In the genomic region with DNA sequence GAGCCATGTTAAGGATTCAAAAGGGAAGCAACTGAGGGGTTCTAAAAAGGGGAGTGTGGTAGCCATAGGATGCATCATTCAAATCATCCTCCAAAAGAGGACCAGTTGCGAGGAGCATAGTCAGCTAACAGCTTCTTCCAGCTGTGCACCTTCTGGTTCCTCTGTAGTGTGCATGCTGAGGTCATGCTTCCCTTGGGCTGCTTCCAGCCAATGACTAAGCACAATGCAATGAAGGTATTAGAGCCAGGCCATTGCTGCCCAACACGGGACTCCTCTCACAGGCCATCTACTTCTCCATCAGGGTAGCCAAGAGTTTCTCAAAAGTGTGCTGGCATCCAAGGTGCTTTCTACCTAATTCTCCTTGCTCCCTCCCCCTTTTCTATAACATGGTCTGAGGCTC, we compare ENCODE assay signal across 16 cellular contexts.
A peak's percentile ranks its signal among the peaks of the same experiment; 100 is the strongest.
DNase-seq lines count a peak whose midpoint lies in the region; ATAC-seq and TF ChIP-seq lines count a peak whose summit lies in the region.
"Had no signal": no experiment of that assay in that cellular context is flagged by ENCODE, and none has a peak within 500 bp of the region (broad histone marks: within the 10 kb centered on the region; RNA-seq: fewer than 3 reads in every experiment).

No MANE protein-coding gene starts in this region.

- ATAC-seq in activated CD8-positive, alpha-beta memory T cell treated with anti-CD3 and anti-CD28 coated beads, Interleukin-2, amount 10 ng/mL, durations not matched to agents 7 days and 5 days, result no peak
- ATAC-seq: stimulated activated naive B cell treated with anti-CD40 and anti-IgM and Interleukin-4, amounts not matched to agents 10 μg/mL and 1 μg/mL and 100 μg/mL, for 72 hours had no signal

- peak; percentile 19 for DNase-seq in GM03348 (ENCODE audit: low spot score)
- DNase-seq in NCI-H460 (ENCODE audit: extremely low read depth, low read depth), result peak; percentile 26
- peak; percentile 83 for DNase-seq in choroid plexus epithelial cell (ENCODE audit: low read depth)
- DNase-seq in lung microvascular endothelial cell (ENCODE audit: low read depth in 2 of 2), result peak; percentile 1 to 72
- no peak for DNase-seq in uterus
- DNase-seq in activated CD4-positive, alpha-beta T cell treated with anti-CD3 and anti-CD28 coated beads, Interleukin-2, amount 50 U/mL, for 1 hour, result no peak
- no peak for DNase-seq in activated T-cell treated with anti-CD3 and anti-CD28 coated beads for 4 hours
- DNase-seq in activated CD8-positive, alpha-beta memory T cell treated with anti-CD3 and anti-CD28 coated beads, Interleukin-2, amount 10 ng/mL, durations not matched to agents 7 days and 5 days, result no peak
- DNase-seq: activated B cell treated with CpG ODN at 0.5 μM for 24 hours; activated effector memory CD4-positive, alpha-beta T cell treated with anti-CD3 and anti-CD28 coated beads, Interleukin-2, amount 50 U/mL, for 16 hours; cortex of kidney; DND-41; GOT3; NCI-H146; stimulated activated naive B cell treated with anti-CD40 and anti-IgM and Interleukin-4, amounts not matched to agents 10 μg/mL and 1 μg/mL and 100 μg/mL, for 72 hours had no signal

- H3K36me3 Mint-ChIP-seq in activated CD8-positive, alpha-beta memory T cell treated with anti-CD3 and anti-CD28 coated beads, Interleukin-2, amount 10 ng/mL, durations not matched to agents 7 days and 5 days, result peaks cover 16% of the 10 kb centered on the region

- CTCF ChIA-PET in activated CD8-positive, alpha-beta memory T cell treated with anti-CD3 and anti-CD28 coated beads, Interleukin-2, amount 10 ng/mL, durations not matched to agents 7 days and 5 days (lab: Charles Lee), result no interaction called here

- TF ChIP-seq CTCF in choroid plexus epithelial cell (conservative IDR thresholded peaks at IDR 0.05; ENCODE audit: low read depth, low read length), result no peak
- no peak for TF ChIP-seq CTCF in uterus (IDR thresholded peaks at IDR 0.05)

- no peaks in the 10 kb centered on the region for H3K36me3 ChIP-seq in uterus

- H3K9me3 Mint-ChIP-seq in activated CD8-positive, alpha-beta memory T cell treated with anti-CD3 and anti-CD28 coated beads, Interleukin-2, amount 10 ng/mL, durations not matched to agents 7 days and 5 days (ENCODE audit: low read depth), result peaks cover 6% of the 10 kb centered on the region
- H3K9me3 Mint-ChIP-seq: activated B cell treated with CpG ODN at 0.5 μM for 24 hours; stimulated activated naive B cell treated with anti-CD40 and anti-IgM and Interleukin-4, amounts not matched to agents 10 μg/mL and 1 μg/mL and 100 μg/mL, for 72 hours had no signal

- TF ChIP-seq POLR2A in uterus (IDR thresholded peaks at IDR 0.05), result no peak

- no peaks in the 10 kb centered on the region for H3K4me1 ChIP-seq in uterus

- peaks cover 20% of the 10 kb centered on the region for H3K27me3 Mint-ChIP-seq in activated CD8-positive, alpha-beta memory T cell treated with anti-CD3 and anti-CD28 coated beads, Interleukin-2, amount 10 ng/mL, durations not matched to agents 7 days and 5 days

- intact Hi-C loops in uterus (cut with DNase I; ENCODE audit: low total_unique reads), result no loop called here

- no peak overlapping the region for H3K4me3 Mint-ChIP-seq in activated CD8-positive, alpha-beta memory T cell treated with anti-CD3 and anti-CD28 coated beads, Interleukin-2, amount 10 ng/mL, durations not matched to agents 7 days and 5 days
- H3K4me3 Mint-ChIP-seq: activated B cell treated with CpG ODN at 0.5 μM for 24 hours; neural crest cell; stimulated activated naive B cell treated with anti-CD40 and anti-IgM and Interleukin-4, amounts not matched to agents 10 μg/mL and 1 μg/mL and 100 μg/mL, for 72 hours had no signal

- no peak overlapping the region for H3K27ac ChIP-seq in uterus

- peaks cover 14% of the 10 kb centered on the region for H3K4me1 Mint-ChIP-seq in activated CD8-positive, alpha-beta memory T cell treated with anti-CD3 and anti-CD28 coated beads, Interleukin-2, amount 10 ng/mL, durations not matched to agents 7 days and 5 days
- H3K4me1 Mint-ChIP-seq: stimulated activated naive B cell treated with anti-CD40 and anti-IgM and Interleukin-4, amounts not matched to agents 10 μg/mL and 1 μg/mL and 100 μg/mL, for 72 hours had no signal

- H3K4me3 ChIP-seq in choroid plexus epithelial cell (ENCODE audit: low read depth, low read length) (no peak overlapping the region), uterus (no peak overlapping the region)

- H3K27me3 ChIP-seq in uterus, result no peaks in the 10 kb centered on the region

- no peaks in the 10 kb centered on the region for H3K9me3 ChIP-seq in uterus

- no peak overlapping the region for H3K27ac Mint-ChIP-seq in activated CD8-positive, alpha-beta memory T cell treated with anti-CD3 and anti-CD28 coated beads, Interleukin-2, amount 10 ng/mL, durations not matched to agents 7 days and 5 days
- H3K27ac Mint-ChIP-seq: activated B cell treated with CpG ODN at 0.5 μM for 24 hours; stimulated activated naive B cell treated with anti-CD40 and anti-IgM and Interleukin-4, amounts not matched to agents 10 μg/mL and 1 μg/mL and 100 μg/mL, for 72 hours had no signal

Comparison
In these comparisons a context has a peak if more than half of its experiments do, and no peak if none do; other contexts are left out.
1. DNase-seq: peak in GM03348 (single experiment), NCI-H460 (single experiment), choroid plexus epithelial cell (single experiment) and lung microvascular endothelial cell (2 of 2); none in uterus (0 of 2), activated CD4-positive, alpha-beta T cell treated with anti-CD3 and anti-CD28 coated beads, Interleukin-2, amount 50 U/mL, for 1 hour (single experiment), activated T-cell treated with anti-CD3 and anti-CD28 coated beads for 4 hours (single experiment) and activated CD8-positive, alpha-beta memory T cell treated with anti-CD3 and anti-CD28 coated beads, Interleukin-2, amount 10 ng/mL, durations not matched to agents 7 days and 5 days (single experiment).